In the genomic region with DNA sequence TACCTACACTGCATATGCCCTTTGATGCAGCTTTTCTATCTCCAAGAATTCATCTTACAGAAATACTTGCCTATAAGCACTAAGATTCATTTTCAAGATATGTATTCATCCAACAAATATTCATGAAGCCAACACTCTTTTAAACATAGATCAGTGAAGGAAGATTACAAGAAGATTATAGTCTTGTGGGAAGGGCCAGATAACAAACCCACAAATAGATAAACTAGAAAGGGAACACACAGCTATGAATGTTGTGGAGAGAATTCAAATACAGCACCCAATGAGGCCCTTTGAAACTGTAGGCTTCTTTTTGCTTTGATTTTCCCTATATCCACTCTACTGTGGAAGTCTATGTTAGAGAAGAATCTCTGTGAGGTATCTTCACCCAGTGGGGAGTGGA, we compare ENCODE assay signal across 2 cellular contexts.
TF ChIP-seq lines count a peak whose summit lies in the region.

No MANE protein-coding gene starts in this region.

TF ChIP-seq in IMR-90, 13 proteins besides CTCF, POLR2A, EP300 and RAD21 (continued from another document):
- TF ChIP-seq ELK1 (IDR thresholded peaks at IDR 0.05; ENCODE audit: borderline replicate concordance, low read depth, low read length) (no peak), MAZ (IDR thresholded peaks at IDR 0.05; ENCODE audit: borderline replicate concordance, low read depth, low read length) (no peak), RFX5 (IDR thresholded peaks at IDR 0.05; ENCODE audit: low read depth, low read length) (no peak), MAFK (IDR thresholded peaks at IDR 0.05; ENCODE audit: low read depth, low read length) (no peak), CEBPB (IDR thresholded peaks at IDR 0.05; ENCODE audit: low read depth, low read length) (no peak), SMC3 (IDR thresholded peaks at IDR 0.05; ENCODE audit: low read depth, low read length) (no peak), MXI1 (IDR thresholded peaks at IDR 0.05; ENCODE audit: borderline replicate concordance, low read depth, low read length) (no peak), BHLHE40 (IDR thresholded peaks at IDR 0.05; ENCODE audit: low read depth, low read length) (no peak), NFE2L2 (IDR thresholded peaks at IDR 0.05; ENCODE audit: low read depth, low read length) (no peak)
- TF ChIP-seq, protein P1, sequence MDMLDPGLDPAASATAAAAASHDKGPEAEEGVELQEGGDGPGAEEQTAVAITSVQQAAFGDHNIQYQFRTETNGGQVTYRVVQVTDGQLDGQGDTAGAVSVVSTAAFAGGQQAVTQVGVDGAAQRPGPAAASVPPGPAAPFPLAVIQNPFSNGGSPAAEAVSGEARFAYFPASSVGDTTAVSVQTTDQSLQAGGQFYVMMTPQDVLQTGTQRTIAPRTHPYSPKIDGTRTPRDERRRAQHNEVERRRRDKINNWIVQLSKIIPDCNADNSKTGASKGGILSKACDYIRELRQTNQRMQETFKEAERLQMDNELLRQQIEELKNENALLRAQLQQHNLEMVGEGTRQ (IDR thresholded peaks at IDR 0.05; ENCODE audit: low read depth, low read length): no peak

TF ChIP-seq in GM23338, 12 proteins besides CTCF, POLR2A, EP300 and RAD21 (continued from another document):
- TF ChIP-seq EZH2phosphoT487 (IDR thresholded peaks at IDR 0.05; ENCODE audit: unreplicated experiment) (no peak), JUNB (IDR thresholded peaks at IDR 0.05; ENCODE audit: unreplicated experiment) (no peak), REST (IDR thresholded peaks at IDR 0.05; ENCODE audit: unreplicated experiment) (no peak), ZNF331 (CRISPR knock-in tag; IDR thresholded peaks at IDR 0.05; ENCODE audit: low read depth) (no peak), ZNF462 (CRISPR knock-in tag; IDR thresholded peaks at IDR 0.05) (no peak), EZH2 (IDR thresholded peaks at IDR 0.05; ENCODE audit: low read depth, unreplicated experiment) (no peak), CREB1 (CRISPR knock-in tag; IDR thresholded peaks at IDR 0.05; ENCODE audit: low read depth) (no peak), NANOG (IDR thresholded peaks at IDR 0.05; ENCODE audit: borderline replicate concordance) (no peak), ETS1 (IDR thresholded peaks at IDR 0.05) (no peak), ZNF114 (CRISPR knock-in tag; IDR thresholded peaks at IDR 0.05) (no peak), STAT1 (IDR thresholded peaks at IDR 0.05; ENCODE audit: unreplicated experiment) (no peak)
